ENCODE assay signal across 8 cellular contexts in the genomic region with DNA sequence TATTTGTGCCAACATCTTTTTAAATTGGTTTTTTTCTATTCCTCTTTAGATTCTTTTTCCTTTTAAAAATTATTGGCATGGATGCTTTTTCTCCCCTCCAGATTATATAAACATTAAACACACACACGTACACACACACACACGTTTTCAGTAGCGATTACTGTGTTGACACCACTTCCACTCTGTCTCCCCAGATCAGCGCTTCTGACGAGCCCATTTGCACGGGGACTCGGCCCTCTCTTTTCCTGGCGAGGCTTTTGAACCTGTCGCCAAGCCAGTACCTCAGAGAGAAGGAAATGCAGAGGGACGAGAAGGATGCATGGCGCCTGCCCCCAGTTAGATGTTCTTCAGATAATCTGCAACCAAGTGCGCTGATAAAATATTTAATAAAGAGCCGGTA. TPM values are rescaled to one million over a fixed set of nuclear protein-coding genes. Genes with fewer than 3 reads are reported as not detected.
DNase-seq lines count a peak whose midpoint lies in the region; ATAC-seq, FAIRE-seq and TF ChIP-seq lines count a peak whose summit lies in the region.

No MANE protein-coding gene starts in this region.

- H3K4me3 Mint-ChIP-seq in activated CD8-positive, alpha-beta T cell treated with anti-CD3 and anti-CD28 coated beads, Interleukin-2, amount 10 ng/mL, durations not matched to agents 7 days and 5 days: peak overlapping the region; percentile 57
- H3K4me3 Mint-ChIP-seq in immature natural killer cell: peak overlapping the region; percentile 61 to 82 (median 77)

- in situ Hi-C loops in GM13976 (cut with MboI; ENCODE audit: low sequenced_read_pairs, unreplicated experiment) (no loop called here), transverse colon (cut with MboI; ENCODE audit: low pct_ligation_motif_present in 1 of 4, low pct_unique_long_range_greater_than_20kb in 1 of 4, low sequenced_read_pairs in 3 of 4) (no loop called here)

- H3K27ac ChIP-seq in A549 (peak overlapping the region; percentile 67 to 87; a peak in 5 of 6 replicates), transverse colon (no peak overlapping the region)

- ATAC-seq in A549 (no peak), HG03354 (IDR thresholded peaks at IDR 0.05; ENCODE audit: poor library complexity, severe bottlenecking, unreplicated experiment) (peak; percentile 28)
- ATAC-seq in activated CD8-positive, alpha-beta T cell treated with anti-CD3 and anti-CD28 coated beads, Interleukin-2, amount 10 ng/mL, durations not matched to agents 7 days and 5 days: peak; percentile 56

- CTCF ChIA-PET in A549 (lab: Yijun Ruan, JAX): interaction anchor here (1.3 kb wide), 1 partner anchor 9 kb away, joined by 3 read pairs; no protein-coding TSS in a partner anchor
- CTCF ChIA-PET in activated CD8-positive, alpha-beta T cell treated with anti-CD3 and anti-CD28 coated beads, Interleukin-2, amount 10 ng/mL, durations not matched to agents 7 days and 5 days (lab: Charles Lee): interaction anchor here (1.3 kb wide), 1 partner anchor 22 kb away, joined by 3 read pairs; no protein-coding TSS in a partner anchor

- peaks cover 16% of the 10 kb centered on the region for H3K36me3 Mint-ChIP-seq in activated CD8-positive, alpha-beta T cell treated with anti-CD3 and anti-CD28 coated beads, Interleukin-2, amount 10 ng/mL, durations not matched to agents 7 days and 5 days (ENCODE audit: low read depth)
- H3K36me3 Mint-ChIP-seq in immature natural killer cell: peaks cover 4 to 12% (median 11%) of the 10 kb centered on the region in 3 donors

- FAIRE-seq in A549 (lab: Jason Lieb, UNC) (no peak), H54 (lab: Jason Lieb, UNC) (no peak), D721Med (lab: Jason Lieb, UNC) (no peak)

- no peaks in the 10 kb centered on the region for H3K36me3 ChIP-seq in transverse colon

- H3K4me2 ChIP-seq in A549: peak overlapping the region; percentile 80

- no peaks in the 10 kb centered on the region for H3K4me1 ChIP-seq in A549
- peaks cover 23 to 50% (median 37%) of the 10 kb centered on the region in 4 donors for H3K4me1 ChIP-seq in transverse colon

- 89% methylated on average over 13 of the region's 13 CpGs for WGBS in A549 (ENCODE audit: missing lambda C conversion rate)
- 9 to 11% methylated on average over 12 to 13 of the region's 13 CpGs for WGBS in transverse colon (ENCODE audit: low coverage in 1 of 2), 2 donors

- peaks cover 46% of the 10 kb centered on the region for H3K4me1 Mint-ChIP-seq in activated CD8-positive, alpha-beta T cell treated with anti-CD3 and anti-CD28 coated beads, Interleukin-2, amount 10 ng/mL, durations not matched to agents 7 days and 5 days (ENCODE audit: low read depth)
- H3K4me1 Mint-ChIP-seq in immature natural killer cell: peaks cover 25 to 55% of the 10 kb centered on the region in 2 donors

- TF ChIP-seq POLR2A in A549 (IDR thresholded peaks at IDR 0.05; ENCODE audit: low read length): no peak
- TF ChIP-seq POLR2A in transverse colon (IDR thresholded peaks at IDR 0.05): no peak
- TF ChIP-seq POLR2A in H54 (IDR thresholded peaks at IDR 0.05; ENCODE audit: low read depth, low read length): no peak

- H3K9me3 ChIP-seq in A549: no peaks in the 10 kb centered on the region
- H3K9me3 ChIP-seq in transverse colon: no peaks in the 10 kb centered on the region

- no peak overlapping the region for H3K27ac Mint-ChIP-seq in activated CD8-positive, alpha-beta T cell treated with anti-CD3 and anti-CD28 coated beads, Interleukin-2, amount 10 ng/mL, durations not matched to agents 7 days and 5 days
- peak overlapping the region in 1 of 6 donors; percentile 7 for H3K27ac Mint-ChIP-seq in immature natural killer cell

- peaks cover 53% of the 10 kb centered on the region for H3K27me3 Mint-ChIP-seq in activated CD8-positive, alpha-beta T cell treated with anti-CD3 and anti-CD28 coated beads, Interleukin-2, amount 10 ng/mL, durations not matched to agents 7 days and 5 days (ENCODE audit: low read depth)
- peaks cover 21 to 38% (median 32%) of the 10 kb centered on the region in 3 donors for H3K27me3 Mint-ChIP-seq in immature natural killer cell (ENCODE audit: low read depth in 3 of 3)

- intact Hi-C loops in transverse colon (cut with DNase I; ENCODE audit: low total_unique reads): no loop called here

- peaks cover 69% of the 10 kb centered on the region for H3K27me3 ChIP-seq in transverse colon

- POLR2A ChIA-PET in A549 (lab: Yijun Ruan, JAX): no interaction called here
- POLR2A ChIA-PET in activated CD8-positive, alpha-beta T cell treated with anti-CD3 and anti-CD28 coated beads, Interleukin-2, amount 10 ng/mL, durations not matched to agents 7 days and 5 days (lab: Charles Lee): no interaction called here

- H3K9me3 Mint-ChIP-seq in activated CD8-positive, alpha-beta T cell treated with anti-CD3 and anti-CD28 coated beads, Interleukin-2, amount 10 ng/mL, durations not matched to agents 7 days and 5 days (ENCODE audit: insufficient read depth): no peaks in the 10 kb centered on the region
- H3K9me3 Mint-ChIP-seq in immature natural killer cell: no peaks in the 10 kb centered on the region

- TF ChIP-seq RAD21 in A549 (conservative IDR thresholded peaks at IDR 0.05 in 1 of 2, IDR thresholded peaks at IDR 0.05 in 1 of 2): no peak

- TF ChIP-seq EP300 in A549 (IDR thresholded peaks at IDR 0.05) (no peak), transverse colon (IDR thresholded peaks at IDR 0.05; ENCODE audit: low read depth) (no peak)

- H3K4me3 ChIP-seq in A549 (peak overlapping the region; percentile 50), transverse colon (peak overlapping the region in 3 of 4 donors; percentile 26 to 55 (median 39))

- TF ChIP-seq CTCF in A549 (IDR thresholded peaks at IDR 0.05): no peak
- no peak for TF ChIP-seq CTCF in GM13976 (IDR thresholded peaks at IDR 0.05; ENCODE audit: borderline replicate concordance, control extremely low read depth, extremely low read depth, insufficient read depth, missing control alignments)
- TF ChIP-seq CTCF in transverse colon (IDR thresholded peaks at IDR 0.05): no peak
- TF ChIP-seq CTCF in D721Med (IDR thresholded peaks at IDR 0.05; ENCODE audit: insufficient read depth, missing control alignments): no peak

- DNase-seq in A549 (ENCODE audit: low read depth in 1 of 2, low spot score in 1 of 2) (no peak), GM13976 (ENCODE audit: low spot score) (peak; percentile 29), immature natural killer cell (no peak), transverse colon (no peak), H54 (ENCODE audit: insufficient read length, low spot score) (no peak), D721Med (ENCODE audit: insufficient read length, low spot score) (no peak)
- peak; percentile 34 for DNase-seq in activated CD8-positive, alpha-beta T cell treated with anti-CD3 and anti-CD28 coated beads, Interleukin-2, amount 10 ng/mL, durations not matched to agents 7 days and 5 days

TF ChIP-seq in A549, 52 proteins besides CTCF, POLR2A, EP300 and RAD21 (continues in another document):
- TF ChIP-seq MAFK (IDR thresholded peaks at IDR 0.05; ENCODE audit: partially characterized antibody) (no peak), MYC (IDR thresholded peaks at IDR 0.05; ENCODE audit: borderline replicate concordance, low read length) (no peak), HDAC2 (IDR thresholded peaks at IDR 0.05) (no peak), E2F6 (IDR thresholded peaks at IDR 0.05; ENCODE audit: borderline replicate concordance, low read depth) (no peak), CBX8 (IDR thresholded peaks at IDR 0.05) (no peak), NPAS2 (CRISPR knock-in tag; IDR thresholded peaks at IDR 0.05; ENCODE audit: borderline replicate concordance) (no peak), EHF (CRISPR knock-in tag; IDR thresholded peaks at IDR 0.05) (no peak), HOXA7 (CRISPR knock-in tag; IDR thresholded peaks at IDR 0.05) (no peak), EHMT2 (IDR thresholded peaks at IDR 0.05; ENCODE audit: low read depth) (no peak), TP53 (CRISPR knock-in tag; IDR thresholded peaks at IDR 0.05) (no peak)
- TF ChIP-seq, protein P1, sequence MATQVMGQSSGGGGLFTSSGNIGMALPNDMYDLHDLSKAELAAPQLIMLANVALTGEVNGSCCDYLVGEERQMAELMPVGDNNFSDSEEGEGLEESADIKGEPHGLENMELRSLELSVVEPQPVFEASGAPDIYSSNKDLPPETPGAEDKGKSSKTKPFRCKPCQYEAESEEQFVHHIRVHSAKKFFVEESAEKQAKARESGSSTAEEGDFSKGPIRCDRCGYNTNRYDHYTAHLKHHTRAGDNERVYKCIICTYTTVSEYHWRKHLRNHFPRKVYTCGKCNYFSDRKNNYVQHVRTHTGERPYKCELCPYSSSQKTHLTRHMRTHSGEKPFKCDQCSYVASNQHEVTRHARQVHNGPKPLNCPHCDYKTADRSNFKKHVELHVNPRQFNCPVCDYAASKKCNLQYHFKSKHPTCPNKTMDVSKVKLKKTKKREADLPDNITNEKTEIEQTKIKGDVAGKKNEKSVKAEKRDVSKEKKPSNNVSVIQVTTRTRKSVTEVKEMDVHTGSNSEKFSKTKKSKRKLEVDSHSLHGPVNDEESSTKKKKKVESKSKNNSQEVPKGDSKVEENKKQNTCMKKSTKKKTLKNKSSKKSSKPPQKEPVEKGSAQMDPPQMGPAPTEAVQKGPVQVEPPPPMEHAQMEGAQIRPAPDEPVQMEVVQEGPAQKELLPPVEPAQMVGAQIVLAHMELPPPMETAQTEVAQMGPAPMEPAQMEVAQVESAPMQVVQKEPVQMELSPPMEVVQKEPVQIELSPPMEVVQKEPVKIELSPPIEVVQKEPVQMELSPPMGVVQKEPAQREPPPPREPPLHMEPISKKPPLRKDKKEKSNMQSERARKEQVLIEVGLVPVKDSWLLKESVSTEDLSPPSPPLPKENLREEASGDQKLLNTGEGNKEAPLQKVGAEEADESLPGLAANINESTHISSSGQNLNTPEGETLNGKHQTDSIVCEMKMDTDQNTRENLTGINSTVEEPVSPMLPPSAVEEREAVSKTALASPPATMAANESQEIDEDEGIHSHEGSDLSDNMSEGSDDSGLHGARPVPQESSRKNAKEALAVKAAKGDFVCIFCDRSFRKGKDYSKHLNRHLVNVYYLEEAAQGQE (IDR thresholded peaks at IDR 0.05): no peak

RNA-seq across cellular contexts. Expression of gene TBR1, which starts 1.1 kb away (rescaled TPM):
- polyA plus RNA-seq in A549 (2011; rRNA removed) (0.01 TPM in 1 of 2 replicates, not detected in the other), A549 (2017; fragmentation: RNase III; extraction: RNeasy Plus Mini Kit Qiagen cat#74134 plus additional on column Dnase treatment) (0.07 to 0.09 TPM (median 0.09 TPM) in 3 replicates), immature natural killer cell (not detected)
- polyA plus RNA-seq in A549 (2012; cell fraction: cytosol; rRNA removed): under 0.01 TPM in 1 of 2 replicates, not detected in the other
- 0.10 and 0.17 TPM in 2 replicates for polyA plus RNA-seq in A549 (2012; cell fraction: nucleus; rRNA removed)
- polyA minus RNA-seq in A549 (2011; rRNA and poly(A)+ RNA removed): 0.04 and 0.05 TPM in 2 replicates
- under 1 TPM in 1 of 2 experiments, not detected in 1; 0.10 TPM for total RNA-seq in activated CD8-positive, alpha-beta T cell treated with anti-CD3 and anti-CD28 coated beads, Interleukin-2, amount 10 ng/mL, durations not matched to agents 7 days and 5 days
- not detected for total RNA-seq in transverse colon

Comparison
In these comparisons a context has a peak if more than half of its experiments do, and no peak if none do; other contexts are left out.
1. ATAC-seq: peak in HG03354 (single experiment) and activated CD8-positive, alpha-beta T cell treated with anti-CD3 and anti-CD28 coated beads, Interleukin-2, amount 10 ng/mL, durations not matched to agents 7 days and 5 days (single experiment); none in A549 (0 of 2).
2. DNase-seq: peak in GM13976 (single experiment) and activated CD8-positive, alpha-beta T cell treated with anti-CD3 and anti-CD28 coated beads, Interleukin-2, amount 10 ng/mL, durations not matched to agents 7 days and 5 days (single experiment); none in A549 (0 of 2), immature natural killer cell (0 of 3), transverse colon (single experiment), H54 (single experiment) and D721Med (single experiment).
3. H3K27ac ChIP-seq: peak in A549 (2 of 2); none in transverse colon (0 of 4).